In genomic region chr10:92241501-92241900, GRCh38 we compare ENCODE assay signal across 1 cellular context.
TF ChIP-seq lines count a peak whose summit lies in the region.

No MANE protein-coding gene starts in this region.

TF ChIP-seq in H1, 55 proteins besides CTCF, POLR2A, EP300 and RAD21:
- no peak for TF ChIP-seq ATF2 (IDR thresholded peaks at IDR 0.05; ENCODE audit: low read length)
- TF ChIP-seq SRF (IDR thresholded peaks at IDR 0.05; ENCODE audit: low read depth, low read length), result 0 out of 2 replicates have a peak, but pooled peaks have one; percentile 8
